ENCODE assay signal across 1 cellular context in the genomic region with DNA sequence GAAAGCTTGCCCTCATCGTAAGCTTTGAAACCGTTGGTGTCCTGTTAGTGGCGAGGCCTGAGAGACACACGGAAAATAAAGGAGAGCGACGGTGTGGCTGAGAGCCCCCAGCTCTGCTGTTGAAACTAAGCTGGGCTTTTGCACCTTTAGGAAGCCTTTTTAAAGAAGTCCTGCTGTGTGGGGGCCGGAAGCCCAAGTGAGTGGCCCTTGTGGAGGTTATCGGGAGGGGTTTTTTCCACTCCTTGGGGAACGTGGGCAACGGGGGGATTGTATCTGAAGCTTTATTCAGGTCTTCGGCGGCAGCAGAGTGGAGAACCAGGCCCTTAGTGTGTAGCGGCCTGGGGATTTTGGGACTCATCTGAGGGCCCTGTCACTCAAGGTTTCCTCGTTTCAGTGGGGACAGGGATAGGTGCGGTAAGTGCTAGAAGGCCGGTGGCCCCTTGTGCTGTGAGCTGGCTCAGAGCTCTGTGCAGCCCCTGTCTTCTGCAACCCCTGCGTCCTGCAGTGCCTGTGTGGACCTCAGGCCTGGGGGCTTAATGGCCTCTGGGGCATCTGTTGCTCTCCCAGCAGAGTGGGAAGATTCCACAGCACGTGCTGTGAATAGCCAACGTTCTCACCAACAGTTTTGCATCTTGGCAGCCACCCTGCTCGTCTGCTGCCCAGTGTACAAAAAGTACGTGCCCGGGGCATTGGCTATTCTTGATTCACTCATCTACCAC.
TF ChIP-seq lines count a peak whose summit lies in the region.

No MANE protein-coding gene starts in this region.

TF ChIP-seq in H1, 55 proteins besides CTCF, POLR2A, EP300 and RAD21:
- TF ChIP-seq RNF2 (IDR thresholded peaks at IDR 0.05; ENCODE audit: borderline replicate concordance, low read depth, low read length, missing control alignments, poor library complexity, severe bottlenecking) (peak; percentile 46), BACH1 (IDR thresholded peaks at IDR 0.05; ENCODE audit: low read length) (no peak), CREB1 (IDR thresholded peaks at IDR 0.05) (no peak), SUZ12 (IDR thresholded peaks at IDR 0.05; ENCODE audit: low read length) (peak; percentile 82), ASH2L (IDR thresholded peaks at IDR 0.05; ENCODE audit: low read length) (no peak), EZH2 (IDR thresholded peaks at IDR 0.05; ENCODE audit: low read depth, low read length, severe bottlenecking) (peak; percentile 91)
TF ChIP-seq in H1: peak in this region for 3.
